8 cellular contexts compared by ENCODE assay signal in genomic region chr17:32265192-32265895, GRCh38. TPM values are rescaled to one million over a fixed set of nuclear protein-coding genes. Genes with fewer than 3 reads are reported as not detected.
DNase-seq lines count a peak whose midpoint lies in the region; ATAC-seq and TF ChIP-seq lines count a peak whose summit lies in the region.

Gene RHBDL3 (plus strand): TSS chr17:32265832. CDS start chr17:32266190, 358 bp downstream.

- TF ChIP-seq RAD21 in neural cell (conservative IDR thresholded peaks at IDR 0.05), result no peak

- H3K36me3 ChIP-seq in esophagus muscularis mucosa, result no peaks in the 10 kb centered on the region
- H3K36me3 ChIP-seq in neural cell (ENCODE audit: insufficient read depth, low read length), result no peaks in the 10 kb centered on the region

- no peak for TF ChIP-seq EP300 in esophagus muscularis mucosa (IDR thresholded peaks at IDR 0.05)
- no peak for TF ChIP-seq EP300 in neural cell (conservative IDR thresholded peaks at IDR 0.05; ENCODE audit: poor library complexity, severe bottlenecking)

- H3K9me3 ChIP-seq in esophagus muscularis mucosa (no peaks in the 10 kb centered on the region), neural cell (ENCODE audit: low read length) (no peaks in the 10 kb centered on the region)

- H3K27ac ChIP-seq in esophagus muscularis mucosa (replicated peaks in 1 of 4) (peak within 1 kb of the TSS; percentile 17 to 63 (median 55)), neural cell (ENCODE audit: low read length) (no peak within 1 kb of the TSS)

- peaks cover 19 to 38% (median 33%) of the 10 kb centered on the region in 4 donors for H3K4me1 ChIP-seq in esophagus muscularis mucosa

- 22% methylated on average over 3 of the region's 63 CpGs for WGBS in esophagus muscularis mucosa

- peak; percentile 22 to 30 for DNase-seq in activated CD4-positive, alpha-beta T cell treated with anti-CD3 and anti-CD28 coated beads for 4 hours
- DNase-seq in activated CD4-positive, alpha-beta T cell treated with anti-CD3 and anti-CD28 coated beads, Interleukin-2, amount 50 U/mL, for 48 hours, result no peak
- DNase-seq in T-helper 9 cell (peak; percentile 23), esophagus muscularis mucosa (ENCODE audit: extremely low spot score) (no peak), MV-4-11 (lab: John Stamatoyannopoulos, UW) (no peak)

- intact Hi-C loops in esophagus muscularis mucosa (cut with DNase I), result no loop called here

- H4K20me1 ChIP-seq in neural cell (ENCODE audit: insufficient read depth), result no peaks in the 10 kb centered on the region

- H3K4me2 ChIP-seq in neural cell (ENCODE audit: low read length), result peak within 1 kb of the TSS; percentile 30

- H3F3A ChIP-seq in neural cell (ENCODE audit: insufficient read depth, low read length, poor library complexity, severe bottlenecking), result no peaks in the 10 kb centered on the region

- peak within 1 kb of the TSS; percentile 67 to 84 (median 75) for H3K4me3 ChIP-seq in esophagus muscularis mucosa
- H3K4me3 ChIP-seq in neural cell (ENCODE audit: low read length), result peak within 1 kb of the TSS; percentile 83

- H3K79me2 ChIP-seq in neural cell (replicated peaks; ENCODE audit: insufficient read depth, low read length), result no peaks in the 10 kb centered on the region

- no peak within 1 kb of the TSS for H2AFZ ChIP-seq in neural cell (ENCODE audit: low read depth, low read length)

- no peak for ATAC-seq in HG03095 (IDR thresholded peaks at IDR 0.05; ENCODE audit: unreplicated experiment)
- no peak for ATAC-seq in GM19324 (IDR thresholded peaks at IDR 0.05; ENCODE audit: low FRiP score, unreplicated experiment)

- H3K9me2 ChIP-seq in neural cell (ENCODE audit: insufficient read depth, low read length), result no peaks in the 10 kb centered on the region

- H3K9ac ChIP-seq in neural cell (ENCODE audit: low read length), result peak within 1 kb of the TSS; percentile 52

- TF ChIP-seq CTCF in esophagus muscularis mucosa (IDR thresholded peaks at IDR 0.05) (no peak), neural cell (IDR thresholded peaks at IDR 0.05; ENCODE audit: poor library complexity, severe bottlenecking) (no peak)

- no peak for TF ChIP-seq POLR2A in esophagus muscularis mucosa (IDR thresholded peaks at IDR 0.05; ENCODE audit: low read depth)

- H3K27me3 ChIP-seq in esophagus muscularis mucosa, result peaks cover 0 to 37% (median 12%) of the 10 kb centered on the region in 4 donors
- H3K27me3 ChIP-seq in neural cell (ENCODE audit: insufficient read depth, low read depth, low read length), result peaks cover 30% of the 10 kb centered on the region

TF ChIP-seq in neural cell, 6 proteins besides CTCF, POLR2A, EP300 and RAD21:
- TF ChIP-seq SMC3 (conservative IDR thresholded peaks at IDR 0.05; ENCODE audit: poor library complexity), result no peak

RNA-seq across cellular contexts. Expression of gene RHBDL3, which starts in this region (rescaled TPM):
- 1 to 10 TPM in 2 of 4 donors, under 1 TPM in 2; 0.42 to 2.1 (median 1.0) TPM for total RNA-seq in esophagus muscularis mucosa
- polyA plus RNA-seq in neural cell, result 0.25 and 0.50 TPM in 2 replicates
- polyA minus RNA-seq in neural cell, result 0.69 and 0.97 TPM in 2 replicates

Comparison
In these comparisons a context has a peak if more than half of its experiments do, and no peak if none do; other contexts are left out.
1. DNase-seq: peak in activated CD4-positive, alpha-beta T cell treated with anti-CD3 and anti-CD28 coated beads for 4 hours (2 of 2) and T-helper 9 cell (single experiment); none in activated CD4-positive, alpha-beta T cell treated with anti-CD3 and anti-CD28 coated beads, Interleukin-2, amount 50 U/mL, for 48 hours (0 of 2), esophagus muscularis mucosa (single experiment) and MV-4-11 (single experiment).